In genomic region chr16:51151951-51152663, GRCh38 we compare ENCODE assay signal across 1 cellular context.
A peak's percentile ranks its signal among the peaks of the same experiment; 100 is the strongest.
TF ChIP-seq lines count a peak whose summit lies in the region.

No MANE protein-coding gene starts in this region.

TF ChIP-seq in H1, 55 proteins besides CTCF, POLR2A, EP300 and RAD21 (continued from another document):
- no peak for TF ChIP-seq ATF3 (IDR thresholded peaks at IDR 0.05; ENCODE audit: insufficient read depth, low read depth, low read length)
- no peak for TF ChIP-seq BCL11A (IDR thresholded peaks at IDR 0.05; ENCODE audit: low read depth in 2 of 2, low read length in 2 of 2)
- no peak for TF ChIP-seq CHD1 (IDR thresholded peaks at IDR 0.05; ENCODE audit: low read depth, low read length)
- TF ChIP-seq SP4 (IDR thresholded peaks at IDR 0.05; ENCODE audit: low read length): no peak
- peak; percentile 75 for TF ChIP-seq ASH2L (IDR thresholded peaks at IDR 0.05; ENCODE audit: low read length)
- TF ChIP-seq RFX5 (IDR thresholded peaks at IDR 0.05; ENCODE audit: borderline replicate concordance, low read depth, low read length): no peak
- no peak for TF ChIP-seq CBX8 (IDR thresholded peaks at IDR 0.05; ENCODE audit: borderline replicate concordance, low read depth, low read length)
- no peak for TF ChIP-seq RXRA (IDR thresholded peaks at IDR 0.05; ENCODE audit: insufficient read depth, low read depth, low read length)
- TF ChIP-seq SRF (IDR thresholded peaks at IDR 0.05; ENCODE audit: low read depth, low read length): no peak
- TF ChIP-seq SP1 (IDR thresholded peaks at IDR 0.05; ENCODE audit: low read depth, low read length): peak; percentile 71; the same call in 1 of the 2 replicates
- TF ChIP-seq YY1 (IDR thresholded peaks at IDR 0.05; ENCODE audit: low read depth, low read length): no peak
- TF ChIP-seq TEAD4 (IDR thresholded peaks at IDR 0.05; ENCODE audit: low read depth, low read length): 0 out of 2 replicates have a peak, but pooled peaks have one; percentile 37
- no peak for TF ChIP-seq ATF2 (IDR thresholded peaks at IDR 0.05; ENCODE audit: low read length)
- no peak for TF ChIP-seq NANOG (IDR thresholded peaks at IDR 0.05; ENCODE audit: insufficient read depth, low read depth, low read length, poor library complexity, severe bottlenecking)
- TF ChIP-seq HDAC2 (IDR thresholded peaks at IDR 0.05; ENCODE audit: borderline replicate concordance in 1 of 2, low read depth in 2 of 2, low read length in 2 of 2): peak in 1 of 2 experiments; percentile 38; a peak in 1 of 4 replicates
- no peak; the same call in 1 of the 2 replicates for TF ChIP-seq RBBP5 (IDR thresholded peaks at IDR 0.05; ENCODE audit: borderline replicate concordance, low read depth, low read length)
- TF ChIP-seq TAF1 (IDR thresholded peaks at IDR 0.05; ENCODE audit: low read depth, low read length): peak; percentile 66
- TF ChIP-seq CHD7 (IDR thresholded peaks at IDR 0.05; ENCODE audit: insufficient replicate concordance, low read length): no peak
- no peak for TF ChIP-seq SIRT6 (IDR thresholded peaks at IDR 0.05; ENCODE audit: low read length)
- no peak for TF ChIP-seq CTBP2 (IDR thresholded peaks at IDR 0.05; ENCODE audit: borderline replicate concordance, insufficient read depth, insufficient read length, low read length)
- TF ChIP-seq PHF8 (conservative IDR thresholded peaks at IDR 0.05; ENCODE audit: low read depth, low read length): no peak
- TF ChIP-seq SAP30 (IDR thresholded peaks at IDR 0.05; ENCODE audit: insufficient read depth, insufficient replicate concordance, low read length): no peak
- peak in 1 of 2 experiments; percentile 70; a peak in 2 of 4 replicates for TF ChIP-seq SIN3A (conservative IDR thresholded peaks at IDR 0.05 in 1 of 2, IDR thresholded peaks at IDR 0.05 in 1 of 2; ENCODE audit: low read depth in 1 of 2, low read length in 2 of 2)
- TF ChIP-seq CBX5 (IDR thresholded peaks at IDR 0.05; ENCODE audit: low read depth, low read length): no peak
- no peak for TF ChIP-seq NRF1 (IDR thresholded peaks at IDR 0.05; ENCODE audit: low read depth, low read length)
- peak; percentile 23; the same call in 1 of the 2 replicates for TF ChIP-seq SP2 (IDR thresholded peaks at IDR 0.05; ENCODE audit: low read length)
- no peak for TF ChIP-seq USF2 (IDR thresholded peaks at IDR 0.05; ENCODE audit: low read length)
- peak; percentile 16 for TF ChIP-seq KDM4A (IDR thresholded peaks at IDR 0.05; ENCODE audit: low read depth, low read length, severe bottlenecking)
- no peak; the same call in 1 of the 2 replicates for TF ChIP-seq MAX (IDR thresholded peaks at IDR 0.05)
- no peak for TF ChIP-seq GTF2F1 (IDR thresholded peaks at IDR 0.05; ENCODE audit: borderline replicate concordance, low read depth, low read length)
- no peak for TF ChIP-seq HDAC6 (IDR thresholded peaks at IDR 0.05; ENCODE audit: low read depth, low read length)
- peak; percentile 41; the same call in 1 of the 2 replicates for TF ChIP-seq EGR1 (IDR thresholded peaks at IDR 0.05; ENCODE audit: borderline replicate concordance, low read depth, low read length)
- TF ChIP-seq TBP (IDR thresholded peaks at IDR 0.05; ENCODE audit: low read depth, low read length): peak; percentile 65; the same call in 1 of the 2 replicates
- no peak for TF ChIP-seq EZH2 (IDR thresholded peaks at IDR 0.05; ENCODE audit: low read depth, low read length, severe bottlenecking)
- no peak for TF ChIP-seq CREB1 (IDR thresholded peaks at IDR 0.05)
- TF ChIP-seq CHD2 (IDR thresholded peaks at IDR 0.05; ENCODE audit: low read length): no peak
- peak; percentile 85 for TF ChIP-seq TAF7 (optimal IDR thresholded peaks at IDR 0.05; ENCODE audit: borderline replicate concordance, low read depth, low read length)
- TF ChIP-seq BACH1 (IDR thresholded peaks at IDR 0.05; ENCODE audit: low read length): 0 out of 2 replicates have a peak, but pooled peaks have one; percentile 27
- no peak for TF ChIP-seq E2F6 (IDR thresholded peaks at IDR 0.05)
- no peak for TF ChIP-seq SUZ12 (IDR thresholded peaks at IDR 0.05; ENCODE audit: low read length)
